17 cellular contexts compared by ENCODE assay signal in the genomic region with DNA sequence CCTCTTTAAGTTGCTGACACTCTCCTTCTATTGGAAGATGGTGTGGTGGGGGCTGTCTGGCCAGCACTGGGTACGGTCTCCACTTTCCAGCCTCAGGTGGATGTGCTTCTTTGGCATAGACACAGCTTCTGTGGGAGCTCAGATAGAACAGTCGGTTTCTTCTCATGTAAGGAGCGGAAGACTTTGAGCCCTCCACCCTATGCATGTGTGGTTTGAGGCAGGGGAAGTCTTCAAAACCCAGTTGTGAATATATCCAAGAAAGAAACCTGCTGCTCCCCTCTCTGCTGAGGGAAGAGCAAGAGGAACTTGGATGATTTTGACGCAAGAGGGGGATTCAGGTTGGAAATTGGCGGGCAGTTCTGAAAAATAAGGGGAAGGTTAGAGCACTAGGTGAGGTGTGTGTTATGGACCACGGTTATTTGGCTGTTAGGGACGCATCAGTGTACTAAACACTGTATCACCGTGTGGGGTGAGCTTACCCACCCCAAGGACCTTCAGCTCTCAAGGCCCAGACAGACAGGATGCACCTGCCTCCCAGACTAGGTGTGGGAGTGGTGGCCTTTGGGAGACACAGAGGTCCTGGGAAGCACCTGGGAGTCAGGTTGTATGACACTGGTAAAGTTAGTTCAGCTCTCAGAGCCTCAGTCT. TPM values are rescaled to one million over a fixed set of nuclear protein-coding genes. Genes with fewer than 3 reads are reported as not detected.
DNase-seq lines count a peak whose midpoint lies in the region; ATAC-seq and TF ChIP-seq lines count a peak whose summit lies in the region.
"Had no signal": no experiment of that assay in that cellular context is flagged by ENCODE, and none has a peak within 500 bp of the region (broad histone marks: within the 10 kb centered on the region; RNA-seq: fewer than 3 reads in every experiment).

No MANE protein-coding gene starts in this region.

- H3K4me3 Mint-ChIP-seq in MCF 10A (ENCODE audit: unreplicated experiment), result no peak overlapping the region
- H3K4me3 Mint-ChIP-seq in HFFc6, result no peak overlapping the region
- H3K4me3 Mint-ChIP-seq: nephron progenitor cell had no signal

- in situ Hi-C loops in mammary epithelial cell (cut with MboI; ENCODE audit: low sequenced_read_pairs in 2 of 2), result no loop called here

- WGBS in mammary epithelial cell (ENCODE audit: low coverage, missing lambda C conversion rate), result 80% methylated on average over 8 of the region's 8 CpGs
- 81 to 83% methylated on average over 8 of the region's 8 CpGs for WGBS in upper lobe of left lung, 2 donors

- H3K9me3 Mint-ChIP-seq in MCF 10A (ENCODE audit: unreplicated experiment) (no peaks in the 10 kb centered on the region), HFFc6 (no peaks in the 10 kb centered on the region)
- H3K9me3 Mint-ChIP-seq: nephron progenitor cell had no signal

- TF ChIP-seq EP300 in upper lobe of left lung (IDR thresholded peaks at IDR 0.05), result no peak

- H3K4me1 ChIP-seq in mammary epithelial cell (ENCODE audit: insufficient read depth, low read length) (peaks cover 12% of the 10 kb centered on the region), lower lobe of right lung (peaks cover 38% of the 10 kb centered on the region), upper lobe of left lung (peaks cover 5 to 39% (median 25%) of the 10 kb centered on the region in 4 donors)

- no peak overlapping the region for H3K27ac ChIP-seq in mammary epithelial cell (ENCODE audit: insufficient read depth, low read depth, low read length)
- peak overlapping the region; percentile 48 for H3K27ac ChIP-seq in lower lobe of right lung
- H3K27ac ChIP-seq in upper lobe of left lung, result peak overlapping the region; percentile 37 to 76 (median 64)
- H3K27ac ChIP-seq: right atrium auricular region had no signal

- CTCF ChIA-PET in MCF 10A (lab: Yijun Ruan, JAX), result interaction anchor here (0.7 to 2.2 kb wide), 5 partner anchors 8 to 107 kb away, joined by 3 to 8 read pairs (median 4); no protein-coding TSS in a partner anchor
- CTCF ChIA-PET in mammary epithelial cell (lab: Charles Lee; ENCODE audit: low non-redundant PET), result interaction anchor here (0.5 kb wide), 1 partner anchor 48 kb away, joined by 3 read pairs; no protein-coding TSS in a partner anchor

- peak; percentile 5; the same call in 2 of the 3 replicates for ATAC-seq in SK-N-SH treated with all-trans-retinoic acid at 6 μM for 48 hours
- ATAC-seq in lower lobe of right lung, result no peak
- ATAC-seq in upper lobe of left lung (ENCODE audit: low FRiP score in 2 of 2), result no peak

- DNase-seq in MCF 10A (ENCODE audit: unreplicated experiment) (no peak), mammary epithelial cell (no peak), lower lobe of right lung (no peak), upper lobe of left lung (no peak), HFFc6 (no peak), GF-D8 (lab: John Stamatoyannopoulos, UW) (no peak), GM19240 (ENCODE audit: insufficient read length, low spot score) (no peak)
- DNase-seq: activated gamma-delta T cell treated with Interleukin-2 at 50 U/mL for 16 hours; DND-41; hypothalamus; nephron progenitor cell; Right ventricle myocardium superior; stimulated activated CD4-positive, alpha-beta T cell treated with anti-CD3 and anti-CD28 coated beads, Interleukin-2, amount 100 ng/mL, for 24 hours; T1000; transverse colon had no signal

- H3K27ac Mint-ChIP-seq in MCF 10A (ENCODE audit: low read depth, unreplicated experiment), result peak overlapping the region; percentile 2
- no peak overlapping the region for H3K27ac Mint-ChIP-seq in HFFc6

- no peak overlapping the region for H2AFZ ChIP-seq in mammary epithelial cell (ENCODE audit: low read depth, low read length)

- H3K4me3 ChIP-seq in mammary epithelial cell (replicated peaks in 1 of 3; ENCODE audit: insufficient read depth in 1 of 3, low read depth in 2 of 3, low read length in 3 of 3) (no peak overlapping the region), lower lobe of right lung (no peak overlapping the region), upper lobe of left lung (no peak overlapping the region)
- H3K4me3 ChIP-seq: right atrium auricular region, transverse colon had no signal

- dilution Hi-C loops in mammary epithelial cell (cut with HindIII; ENCODE audit: low sequenced_read_pairs), result no loop called here

- no peak overlapping the region for H3K4me2 ChIP-seq in mammary epithelial cell (ENCODE audit: insufficient read depth, low read depth, low read length)

- POLR2A ChIA-PET in MCF 10A (lab: Yijun Ruan, JAX), result interaction anchor here (1.1 to 1.8 kb wide), 4 partner anchors 8 to 35 kb away, joined by 3 to 5 read pairs (median 4); no protein-coding TSS in a partner anchor

- no peak overlapping the region for H3K9ac ChIP-seq in mammary epithelial cell (ENCODE audit: insufficient read depth, low read length)

- no peaks in the 10 kb centered on the region for H3K36me3 ChIP-seq in mammary epithelial cell (ENCODE audit: insufficient read depth, low read length)
- H3K36me3 ChIP-seq in lower lobe of right lung, result peaks cover 67% of the 10 kb centered on the region
- H3K36me3 ChIP-seq in upper lobe of left lung, result peaks cover 3 to 43% (median 29%) of the 10 kb centered on the region in 4 donors
- H3K36me3 ChIP-seq: right atrium auricular region had no signal

- H4K20me1 ChIP-seq in mammary epithelial cell (ENCODE audit: insufficient read depth, low read length), result no peaks in the 10 kb centered on the region

- no peaks in the 10 kb centered on the region for H3K9me3 ChIP-seq in mammary epithelial cell (replicated peaks; ENCODE audit: insufficient read depth, low read length)
- no peaks in the 10 kb centered on the region for H3K9me3 ChIP-seq in lower lobe of right lung
- H3K9me3 ChIP-seq in upper lobe of left lung, result no peaks in the 10 kb centered on the region
- H3K9me3 ChIP-seq: right atrium auricular region, transverse colon had no signal

- H3K27me3 Mint-ChIP-seq in MCF 10A (ENCODE audit: insufficient read depth, unreplicated experiment), result no peaks in the 10 kb centered on the region
- H3K27me3 Mint-ChIP-seq in HFFc6 (ENCODE audit: insufficient read depth), result peaks cover 14% of the 10 kb centered on the region

- no peak for TF ChIP-seq POLR2A in upper lobe of left lung (IDR thresholded peaks at IDR 0.05)

- intact Hi-C loops in MCF 10A (cut with micrococcal nuclease), result no loop called here
- intact Hi-C loops in mammary epithelial cell (cut with micrococcal nuclease), result no loop called here
- intact Hi-C loops in lower lobe of right lung (cut with DNase I), result no loop called here

- BruUV-seq in MCF 10A (replicated peaks; lab: Mats Ljungman, UMichigan) (no TSS peak), mammary epithelial cell (replicated peaks; lab: Mats Ljungman, UMichigan) (no TSS peak)

- H3K4me1 Mint-ChIP-seq in MCF 10A (ENCODE audit: insufficient read depth, unreplicated experiment), result peaks cover 41% of the 10 kb centered on the region
- peaks cover 40% of the 10 kb centered on the region for H3K4me1 Mint-ChIP-seq in HFFc6 (ENCODE audit: low read depth)

- no peak for TF ChIP-seq CTCF in MCF 10A (IDR thresholded peaks at IDR 0.05; ENCODE audit: unreplicated experiment)
- no peak for TF ChIP-seq CTCF in mammary epithelial cell (conservative IDR thresholded peaks at IDR 0.05 in 1 of 2, IDR thresholded peaks at IDR 0.05 in 1 of 2; ENCODE audit: extremely low read depth in 1 of 2, insufficient read depth in 1 of 2, low read depth in 1 of 2, low read length in 2 of 2)
- no peak for TF ChIP-seq CTCF in lower lobe of right lung (IDR thresholded peaks at IDR 0.05)
- TF ChIP-seq CTCF in upper lobe of left lung (IDR thresholded peaks at IDR 0.05), result no peak
- no peak for TF ChIP-seq CTCF in HFFc6 (IDR thresholded peaks at IDR 0.05)

- H3K36me3 Mint-ChIP-seq in MCF 10A (ENCODE audit: insufficient read depth, unreplicated experiment) (peaks cover 98% of the 10 kb centered on the region), HFFc6 (ENCODE audit: low read depth) (no peaks in the 10 kb centered on the region)

- H3K79me2 ChIP-seq in mammary epithelial cell (ENCODE audit: insufficient read depth, low read length), result no peaks in the 10 kb centered on the region

- H3K27me3 ChIP-seq in mammary epithelial cell (ENCODE audit: insufficient read depth, low read length) (no peaks in the 10 kb centered on the region), lower lobe of right lung (ENCODE audit: low read depth) (no peaks in the 10 kb centered on the region), upper lobe of left lung (no peaks in the 10 kb centered on the region)
- H3K27me3 ChIP-seq: right atrium auricular region, transverse colon had no signal

TF ChIP-seq in SK-N-SH treated with all-trans-retinoic acid at 6 μM for 48 hours, 23 proteins besides CTCF, POLR2A, EP300 and RAD21:
- TF ChIP-seq BACH2 (CRISPR knock-in tag; IDR thresholded peaks at IDR 0.05; ENCODE audit: borderline replicate concordance), result no peak

RNA-seq across cellular contexts. Expression of gene IL6R, which starts 36.2 kb away (rescaled TPM):
- total RNA-seq in MCF 10A (2022), result 22.8 and 41.0 TPM in 2 replicates
- 10 to 100 TPM; 11.4 to 28.7 TPM for total RNA-seq in mammary epithelial cell
- polyA plus RNA-seq in mammary epithelial cell, result 25.0 TPM
- 6.9 TPM for polyA minus RNA-seq in mammary epithelial cell
- 48.5 TPM for total RNA-seq in lower lobe of right lung
- total RNA-seq in upper lobe of left lung, result 100 to 1,000 TPM in 3 of 6 donors, 10 to 100 TPM in 3; 59.6 to 126 (median 97.5) TPM
- 1 to 10 TPM; 2.0 to 3.9 (median 2.3) TPM for total RNA-seq in HFFc6 (2021; fragmentation: NEBNext Ultra II Directional; extraction: Animal tissue kit (Norgen Biotek cat#: 25700))
